ENCODE assay signal across 8 cellular contexts in genomic region chr19:9538183-9539058, GRCh38. TPM values are rescaled to one million over a fixed set of nuclear protein-coding genes. Genes with fewer than 3 reads are reported as not detected.
DNase-seq lines count a peak whose midpoint lies in the region; TF ChIP-seq lines count a peak whose summit lies in the region.

ZNF426 (minus strand) TSS chr19:9538645; CDS start chr19:9536232, 2,413 bp downstream.

- WGBS in HUES64, result under 1% methylated on average over 48 of the region's 49 CpGs
- WGBS in esophagus squamous epithelium, 2 donors, result 2% methylated on average over 31 to 32 of the region's 49 CpGs

- H3K9me3 ChIP-seq in HUES64 (ENCODE audit: insufficient read depth, low read depth, low read length) (peaks cover 40% of the 10 kb centered on the region), Peyer's patch (peaks cover 0 to 31% (median 0%) of the 10 kb centered on the region in 4 donors), esophagus squamous epithelium (peaks cover 0 to 37% (median 19%) of the 10 kb centered on the region in 3 donors), muscle layer of duodenum (ENCODE audit: control insufficient read depth in 1 of 2, low read length in 2 of 2) (peaks cover 9 to 28% of the 10 kb centered on the region in 2 donors)

- H3K4me3 ChIP-seq in HUES64 (ENCODE audit: low read length) (peak within 1 kb of the TSS; percentile 92), Peyer's patch (peak within 1 kb of the TSS; percentile 53 to 83 (median 64)), esophagus squamous epithelium (peak within 1 kb of the TSS; percentile 63 to 84 (median 79)), muscle layer of duodenum (ENCODE audit: low read depth in 1 of 2, low read length in 2 of 2) (peak within 1 kb of the TSS; percentile 87 to 95)

- no peaks in the 10 kb centered on the region for H3K27me3 ChIP-seq in HUES64 (ENCODE audit: insufficient read depth, low read length)
- H3K27me3 ChIP-seq in Peyer's patch, result no peaks in the 10 kb centered on the region
- no peaks in the 10 kb centered on the region for H3K27me3 ChIP-seq in esophagus squamous epithelium
- H3K27me3 ChIP-seq in muscle layer of duodenum (ENCODE audit: low read depth, low read length), result no peaks in the 10 kb centered on the region

- no peak for TF ChIP-seq CTCF in Peyer's patch (IDR thresholded peaks at IDR 0.05)
- peak in 1 of 6 experiments; percentile 14 for TF ChIP-seq CTCF in esophagus squamous epithelium (IDR thresholded peaks at IDR 0.05)

- intact Hi-C loops in esophagus squamous epithelium (cut with DNase I), result no loop called here

- peaks cover 35% of the 10 kb centered on the region for H3K36me3 ChIP-seq in HUES64 (ENCODE audit: insufficient read depth, low read length)
- H3K36me3 ChIP-seq in Peyer's patch, result peaks cover 0 to 32% (median 0%) of the 10 kb centered on the region in 3 donors
- H3K36me3 ChIP-seq in esophagus squamous epithelium, result peaks cover 23 to 31% (median 25%) of the 10 kb centered on the region in 3 donors
- H3K36me3 ChIP-seq in muscle layer of duodenum (ENCODE audit: control insufficient read depth in 1 of 2, insufficient read depth in 2 of 2, low read length in 2 of 2), result peaks cover 22 to 33% of the 10 kb centered on the region in 2 donors

- peak within 1 kb of the TSS; percentile 83 for H3K9ac ChIP-seq in HUES64 (ENCODE audit: low read depth, low read length)

- H3K27ac ChIP-seq in HUES64 (ENCODE audit: low read depth, low read length) (peak within 1 kb of the TSS; percentile 89), Peyer's patch (peak within 1 kb of the TSS; percentile 78 to 89 (median 84)), esophagus squamous epithelium (peak within 1 kb of the TSS; percentile 94 to 98 (median 96)), muscle layer of duodenum (ENCODE audit: low read length) (peak within 1 kb of the TSS; percentile 89)

- TF ChIP-seq POLR2A in GM19099 (IDR thresholded peaks at IDR 0.05; ENCODE audit: extremely low read depth, insufficient read length, low read depth) (peak; percentile 54), Peyer's patch (IDR thresholded peaks at IDR 0.05) (no peak), esophagus squamous epithelium (IDR thresholded peaks at IDR 0.05) (peak in 2 of 4 donors; percentile 34 to 36)

- H3K4me1 ChIP-seq in HUES64 (ENCODE audit: insufficient read depth, low read length) (no peaks in the 10 kb centered on the region), Peyer's patch (peaks cover 0 to 10% (median 0%) of the 10 kb centered on the region in 4 donors), esophagus squamous epithelium (peaks cover 5 to 19% (median 7%) of the 10 kb centered on the region in 3 donors), muscle layer of duodenum (ENCODE audit: control insufficient read depth in 1 of 2, insufficient read depth in 2 of 2, low read length in 2 of 2) (peaks cover 0 to 14% of the 10 kb centered on the region in 2 donors)

- DNase-seq in AG08396 (ENCODE audit: low spot score) (peak; percentile 93), Peyer's patch (peak; percentile 76 to 91 (median 87)), activated T-helper 1 cell treated with Interleukin-2 at 50 U/mL for 16 hours (ENCODE audit: low read depth) (peak; percentile 65), esophagus squamous epithelium (lab: John Stamatoyannopoulos, UW) (peak; percentile 42)
- peak; percentile 69 to 73 for DNase-seq in stimulated activated CD8-positive, alpha-beta memory T cell treated with anti-CD3 and anti-CD28 coated beads, Interleukin-7, amount 100 ng/mL, for 1 hour (ENCODE audit: low read depth in 2 of 2)

RNA-seq across cellular contexts. Expression of gene ZNF426, which starts in this region (rescaled TPM):
- polyA plus RNA-seq in HUES64 (2013, experiment 1 of 2), result 11.1 TPM
- 12.4 TPM for polyA plus RNA-seq in HUES64 (2013, experiment 2 of 2)
- 10 to 100 TPM in 1 of 4 donors, 1 to 10 TPM in 3; 3.5 to 14.0 (median 5.7) TPM for total RNA-seq in Peyer's patch
- total RNA-seq in esophagus squamous epithelium, result 10 to 100 TPM; 18.5 to 21.7 (median 19.3) TPM

Comparison
In these comparisons a context has a peak if more than half of its experiments do, and no peak if none do; other contexts are left out.
1. Peak in every context shown above with its lines: DNase-seq, H3K4me3 ChIP-seq and H3K27ac ChIP-seq.
2. DNase-seq: peak in every context shown above with its lines; median percentile 93 in AG08396; 87 in Peyer's patch; 71 in stimulated activated CD8-positive, alpha-beta memory T cell treated with anti-CD3 and anti-CD28 coated beads, Interleukin-7, amount 100 ng/mL, for 1 hour; 65 in activated T-helper 1 cell treated with Interleukin-2 at 50 U/mL for 16 hours; 42 in esophagus squamous epithelium.